ENCODE assay signal across 8 cellular contexts in genomic region chr2:207352978-207353377, GRCh38.
DNase-seq lines count a peak whose midpoint lies in the region; ATAC-seq and TF ChIP-seq lines count a peak whose summit lies in the region.

No MANE protein-coding gene starts in this region.

- peak; percentile 91 for ATAC-seq in GM21825 (IDR thresholded peaks at IDR 0.05; ENCODE audit: unreplicated experiment)

- H3K4me3 ChIP-seq in left ventricle myocardium inferior: no peak overlapping the region

- H3K36me3 ChIP-seq in left ventricle myocardium inferior: no peaks in the 10 kb centered on the region

- H3K9me3 ChIP-seq in left ventricle myocardium inferior (replicated peaks): peaks cover 25% of the 10 kb centered on the region

- intact Hi-C loops in left ventricle myocardium inferior (cut with micrococcal nuclease): no loop called here

- TF ChIP-seq CTCF in left ventricle myocardium inferior (IDR thresholded peaks at IDR 0.05; ENCODE audit: borderline replicate concordance): peak; percentile 35

- DNase-seq in NCI-H1436 (lab: John Stamatoyannopoulos, UW) (peak; percentile 13), NCI-H1436 treated with DMSO at 0.1 percent for 48 hours (lab: John Stamatoyannopoulos, UW) (no peak), NCI-H69 (lab: John Stamatoyannopoulos, UW) (peak; percentile 30), left ventricle myocardium inferior (no peak), 8988T (no peak), NCI-H1105 (lab: John Stamatoyannopoulos, UW) (no peak), SK-N-DZ (ENCODE audit: low spot score) (no peak)

- H3K4me1 ChIP-seq in left ventricle myocardium inferior: no peaks in the 10 kb centered on the region

- H3K27ac ChIP-seq in left ventricle myocardium inferior (replicated peaks): no peak overlapping the region

- H3K27me3 ChIP-seq in left ventricle myocardium inferior (ENCODE audit: low read depth): no peaks in the 10 kb centered on the region

Comparison
In these comparisons a context has a peak if more than half of its experiments do, and no peak if none do; other contexts are left out.
1. DNase-seq: peak in NCI-H1436 (single experiment) and NCI-H69 (single experiment); none in NCI-H1436 treated with DMSO at 0.1 percent for 48 hours (single experiment), left ventricle myocardium inferior (single experiment), 8988T (single experiment), NCI-H1105 (single experiment) and SK-N-DZ (single experiment).